In genomic region chr2:239648607-239649006, GRCh38 we compare ENCODE assay signal across 16 cellular contexts.
"Had no signal": no experiment of that assay in that cellular context is flagged by ENCODE, and none has a peak within 500 bp of the region (broad histone marks: within the 10 kb centered on the region; RNA-seq: fewer than 3 reads in every experiment).

No MANE protein-coding gene starts in this region.

- H3K36me3 ChIP-seq: colonic mucosa, esophagus squamous epithelium, left ventricle myocardium inferior, tibial artery, vagina had no signal

- H3K4me3 Mint-ChIP-seq: activated CD4-positive, alpha-beta T cell treated with anti-CD3 and anti-CD28 coated beads, Interleukin-2, amount 10 ng/mL, durations not matched to agents 7 days and 5 days; activated naive CD4-positive, alpha-beta T cell treated with anti-CD3 and anti-CD28 coated beads, Interleukin-2, amount 50 U/mL, for 24 hours; activated T-cell treated with anti-CD3 and anti-CD28 coated beads, Interleukin-2, amount 50 U/mL, for 24 hours; naive thymus-derived CD8-positive, alpha-beta T cell; stimulated activated naive B cell treated with anti-CD40 and anti-IgM and Interleukin-4, amounts not matched to agents 10 μg/mL and 1 μg/mL and 100 μg/mL, for 72 hours had no signal

- H3K27me3 ChIP-seq: colonic mucosa, vagina had no signal

- H3K4me3 ChIP-seq: colonic mucosa, esophagus squamous epithelium, left ventricle myocardium inferior, tibial artery, vagina had no signal

- H3K27ac Mint-ChIP-seq: activated T-cell treated with anti-CD3 and anti-CD28 coated beads, Interleukin-2, amount 50 U/mL, for 24 hours; stimulated activated naive B cell treated with anti-CD40 and anti-IgM and Interleukin-4, amounts not matched to agents 10 μg/mL and 1 μg/mL and 100 μg/mL, for 72 hours had no signal

- H3K9me3 ChIP-seq: colonic mucosa, esophagus squamous epithelium, vagina had no signal

- ATAC-seq: naive thymus-derived CD8-positive, alpha-beta T cell; stimulated activated naive B cell treated with anti-CD40 and anti-IgM and Interleukin-4, amounts not matched to agents 10 μg/mL and 1 μg/mL and 100 μg/mL, for 72 hours had no signal

- H3K27ac ChIP-seq: colonic mucosa, esophagus squamous epithelium, left ventricle myocardium inferior, tibial artery, vagina had no signal

- H3K4me1 ChIP-seq: colonic mucosa, esophagus squamous epithelium, left ventricle myocardium inferior, tibial artery, vagina had no signal

- DNase-seq: activated CD4-positive, alpha-beta T cell treated with anti-CD3 and anti-CD28 coated beads, Interleukin-2, amount 10 ng/mL, durations not matched to agents 7 days and 5 days; activated effector memory CD4-positive, alpha-beta T cell treated with Interleukin-2 at 50 U/mL for 16 hours; activated T-cell treated with anti-CD3 and anti-CD28 coated beads, Interleukin-2, amount 50 U/mL, for 24 hours; amniotic stem cell; caudate nucleus; colonic mucosa; esophagus squamous epithelium; hypothalamus; kidney; left ventricle myocardium inferior; naive thymus-derived CD8-positive, alpha-beta T cell; nucleus accumbens; stimulated activated naive B cell treated with anti-CD40 and anti-IgM and Interleukin-4, amounts not matched to agents 10 μg/mL and 1 μg/mL and 100 μg/mL, for 72 hours; tibial artery had no signal

- H3K4me1 Mint-ChIP-seq: activated CD4-positive, alpha-beta T cell treated with anti-CD3 and anti-CD28 coated beads, Interleukin-2, amount 10 ng/mL, durations not matched to agents 7 days and 5 days; activated naive CD4-positive, alpha-beta T cell treated with anti-CD3 and anti-CD28 coated beads, Interleukin-2, amount 50 U/mL, for 24 hours; stimulated activated naive B cell treated with anti-CD40 and anti-IgM and Interleukin-4, amounts not matched to agents 10 μg/mL and 1 μg/mL and 100 μg/mL, for 72 hours had no signal
